Comparison of ENCODE assay signal across 8 cellular contexts in the genomic region with DNA sequence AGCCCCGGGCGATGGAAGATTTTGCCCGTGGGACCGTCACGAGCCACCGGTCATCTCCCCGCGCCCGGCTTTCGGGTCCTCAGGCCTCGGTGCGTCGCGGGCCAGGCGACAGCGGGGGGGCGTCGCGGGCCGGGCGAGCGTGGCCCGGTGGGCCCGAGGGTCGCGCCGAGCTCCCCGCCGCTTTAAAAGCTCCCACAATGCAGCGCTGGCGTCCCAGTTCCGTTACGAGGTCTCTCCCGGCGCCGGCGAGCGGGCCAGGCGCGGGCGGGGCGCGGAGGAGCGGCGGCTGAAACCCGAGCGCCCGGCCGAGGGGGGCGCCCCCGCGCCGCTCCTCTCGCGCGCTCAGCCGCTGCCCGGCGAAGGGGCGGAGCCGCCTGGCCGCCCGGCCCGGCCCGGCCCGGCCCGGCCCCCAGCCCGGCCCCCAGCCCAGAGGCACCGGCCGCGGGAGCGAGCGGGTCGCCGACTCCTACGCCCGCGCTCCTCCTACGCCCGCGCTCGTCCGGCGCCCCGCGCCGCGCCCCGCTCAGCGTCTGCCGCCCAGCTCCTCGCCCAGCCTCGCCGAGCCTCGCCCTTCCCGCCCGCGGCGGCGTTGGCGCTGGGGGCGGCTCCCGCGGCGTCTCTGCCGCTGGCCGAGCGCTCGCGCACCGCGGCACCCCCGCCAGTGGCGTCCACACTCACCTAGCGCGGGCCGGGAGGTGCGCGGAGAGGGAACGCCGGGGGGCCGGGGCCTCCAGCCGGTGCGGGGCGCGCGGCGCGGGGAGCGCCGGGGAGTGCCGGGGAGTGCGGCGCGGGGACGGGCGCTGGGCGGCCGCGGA. TPM values are rescaled to one million over a fixed set of nuclear protein-coding genes. Genes with fewer than 3 reads are reported as not detected.
DNase-seq lines count a peak whose midpoint lies in the region; ATAC-seq and TF ChIP-seq lines count a peak whose summit lies in the region.

Gene RASSF8 (plus strand): TSS at position 429 of the 815 bp plus-strand sequence. CDS start 96,662 bp downstream, outside the sequence.

- H3K9me3 ChIP-seq in muscle layer of colon (ENCODE audit: low read length), result no peaks in the 10 kb centered on the region

- CTCF ChIA-PET in AG04449 (lab: Yijun Ruan, JAX), result interaction anchor here (0.6 to 2.5 kb wide), 10 partner anchors 25 to 571 kb away, joined by 3 to 14 read pairs (median 4); no protein-coding TSS in a partner anchor

- H3K4me1 ChIP-seq in muscle layer of colon (ENCODE audit: insufficient read depth, low read length), result peaks cover 30% of the 10 kb centered on the region

- no peak for TF ChIP-seq CTCF in AG04449 (IDR thresholded peaks at IDR 0.05; ENCODE audit: insufficient read depth, low read length, missing control alignments)
- TF ChIP-seq CTCF in GM12875 (IDR thresholded peaks at IDR 0.05; ENCODE audit: borderline replicate concordance, insufficient read depth, low read depth, low read length), result no peak
- no peak for TF ChIP-seq CTCF in fibroblast of mammary gland (conservative IDR thresholded peaks at IDR 0.05; ENCODE audit: control insufficient read depth, insufficient read depth, low read depth, low read length)

- peak within 1 kb of the TSS; percentile 91 for H3K27ac ChIP-seq in muscle layer of colon (ENCODE audit: low read depth, low read length)

- H3K36me3 ChIP-seq in muscle layer of colon (ENCODE audit: insufficient read depth, low read length), result no peaks in the 10 kb centered on the region

- DNase-seq in AG04449 (ENCODE audit: low read depth, low spot score), result no peak
- peak; percentile 64 to 78 for DNase-seq in NCI-H1930 (lab: John Stamatoyannopoulos, UW)
- peak; percentile 63 for DNase-seq in activated CD8-positive, alpha-beta memory T cell treated with anti-CD3 and anti-CD28 coated beads, Interleukin-2, amount 50 U/mL, for 48 hours
- peak; percentile 59 for DNase-seq in fibroblast of mammary gland (ENCODE audit: low read depth)
- peak; percentile 57 for DNase-seq in ureter (ENCODE audit: low spot score)

- POLR2A ChIA-PET in AG04449 (lab: Yijun Ruan, JAX), result interaction anchor here (0.9 to 2.5 kb wide), 6 partner anchors 9 to 74 kb away, joined by 3 to 12 read pairs (median 4); no protein-coding TSS in a partner anchor

- H3K9ac ChIP-seq in muscle layer of colon (ENCODE audit: low read length), result peak within 1 kb of the TSS; percentile 74

- H3K27me3 ChIP-seq in muscle layer of colon (ENCODE audit: control insufficient read depth in 1 of 2, insufficient read depth in 2 of 2, low read length in 2 of 2), result no peaks in the 10 kb centered on the region

- ATAC-seq in HG02759 (IDR thresholded peaks at IDR 0.05; ENCODE audit: unreplicated experiment), result peak; percentile 89

- H3K4me3 ChIP-seq in AG04449 (ENCODE audit: low read depth, low read length), result peak within 1 kb of the TSS; percentile 92
- H3K4me3 ChIP-seq in GM12875 (ENCODE audit: low read depth, low read length), result peak within 1 kb of the TSS; percentile 29
- H3K4me3 ChIP-seq in fibroblast of mammary gland (ENCODE audit: control insufficient read depth, low read depth, low read length), result peak within 1 kb of the TSS; percentile 79
- peak within 1 kb of the TSS; percentile 78 to 93 for H3K4me3 ChIP-seq in muscle layer of colon (ENCODE audit: low read depth in 1 of 2, low read length in 2 of 2)

RNA-seq across cellular contexts. Expression of gene RASSF8, which starts in this region (rescaled TPM):
- 23.0 TPM for total RNA-seq in ureter

Comparison
In these comparisons a context has a peak if more than half of its experiments do, and no peak if none do; other contexts are left out.
1. H3K4me3 ChIP-seq: peak in every context shown above with its lines; median percentile 92 in AG04449; 86 in muscle layer of colon; 79 in fibroblast of mammary gland; 29 in GM12875.